Comparison of ENCODE assay signal across 14 cellular contexts in the genomic region with DNA sequence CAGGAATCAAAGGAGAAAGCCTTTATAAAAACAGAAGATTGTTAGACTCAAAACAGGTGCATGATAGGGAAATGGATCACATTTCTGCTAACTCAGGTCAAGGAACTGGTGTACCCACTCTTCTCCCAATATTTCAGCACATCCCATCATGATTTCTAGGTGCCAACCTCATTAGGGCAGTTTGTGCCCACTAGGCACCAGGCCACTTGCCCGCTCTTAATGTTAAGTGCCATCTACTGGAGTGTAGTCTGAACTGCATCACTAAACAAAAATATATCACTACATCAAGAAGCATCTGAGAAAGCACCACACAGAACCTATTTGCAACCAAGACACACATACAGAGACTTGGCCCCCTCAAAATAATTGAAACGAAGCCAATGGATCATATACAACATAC.
DNase-seq lines count a peak whose midpoint lies in the region; ATAC-seq and TF ChIP-seq lines count a peak whose summit lies in the region.
"Had no signal": no experiment of that assay in that cellular context is flagged by ENCODE, and none has a peak within 500 bp of the region (broad histone marks: within the 10 kb centered on the region; RNA-seq: fewer than 3 reads in every experiment).

No MANE protein-coding gene starts in this region.

- H3K14ac ChIP-seq in H9 (ENCODE audit: insufficient read depth, low read length) = no peak overlapping the region

- H2BK5ac ChIP-seq in H9 (ENCODE audit: insufficient read length, low read length) = no peak overlapping the region

- H3K4me1 ChIP-seq in H9 (ENCODE audit: insufficient read depth, low read length) (no peaks in the 10 kb centered on the region), right cardiac atrium (ENCODE audit: control insufficient read depth, insufficient read depth, low read length) (no peaks in the 10 kb centered on the region)
- H3K4me1 ChIP-seq: upper lobe of right lung had no signal

- no peaks in the 10 kb centered on the region; the same call in 1 of the 2 replicates for H3K27me3 Mint-ChIP-seq in H9 (ENCODE audit: low read depth)

- no peak overlapping the region for H3K9ac ChIP-seq in H9 (ENCODE audit: extremely low read depth, insufficient read length, low read length)

- H4K91ac ChIP-seq in H9 (ENCODE audit: insufficient read length, low read depth, low read length) = no peak overlapping the region

- H2AFZ ChIP-seq in H9 (ENCODE audit: low read length) = no peak overlapping the region

- no CpG with 5 or more reads among the region's 2 CpGs for WGBS in H9 (ENCODE audit: extremely low coverage, insufficient read length, low lambda C conversion rate)
- 78% methylated on average over 2 of the region's 2 CpGs for WGBS in right cardiac atrium

- DNase-seq in H9 (no peak), RPMI7951 (ENCODE audit: low read depth) (peak; percentile 3), foreskin melanocyte (peak; percentile 2), NCI-H1105 treated with DMSO at 0.1 percent for 48 hours (lab: John Stamatoyannopoulos, UW) (no peak), right cardiac atrium (no peak)
- DNase-seq: cerebellar nuclear complex, DMS79 treated with DMSO at 0.1 percent for 48 hours, hypothalamus, upper lobe of right lung had no signal

- ATAC-seq in right cardiac atrium (no peak), GM21381 (IDR thresholded peaks at IDR 0.05; ENCODE audit: unreplicated experiment) (no peak), GM19023 (IDR thresholded peaks at IDR 0.05; ENCODE audit: unreplicated experiment) (no peak)
- ATAC-seq: upper lobe of right lung had no signal

- peaks cover 4 to 6% of the 10 kb centered on the region in 2 experiments; a peak in 3 of 4 replicates for H3K4me1 Mint-ChIP-seq in H9

- H3K27ac Mint-ChIP-seq in H9 = no peak overlapping the region

- H3K36me3 Mint-ChIP-seq in H9 (ENCODE audit: insufficient read depth in 1 of 3, low read depth in 3 of 3) = peaks cover 9 to 50% (median 18%) of the 10 kb centered on the region in 3 experiments

- no peak overlapping the region for H4K8ac ChIP-seq in H9 (replicated peaks; ENCODE audit: insufficient read length, low read depth, low read length)

- H3K4me2 ChIP-seq in H9 (ENCODE audit: insufficient read depth, insufficient read length, low read length) = no peak overlapping the region

- H2AK5ac ChIP-seq in H9 (ENCODE audit: insufficient read length, low read length) = no peak overlapping the region

- no peak overlapping the region for H3K27ac ChIP-seq in C4-2B
- H3K27ac ChIP-seq in H9 (ENCODE audit: insufficient read length, low read depth, low read length) = no peak overlapping the region
- no peak overlapping the region for H3K27ac ChIP-seq in right cardiac atrium (ENCODE audit: low read length)
- H3K27ac ChIP-seq: neutrophil, SK-N-MC, upper lobe of right lung had no signal

- H3K4me3 Mint-ChIP-seq in H9 = no peak overlapping the region

- no peak overlapping the region for H4K5ac ChIP-seq in H9 (ENCODE audit: insufficient read length, low read depth, low read length)

- H3K27me3 ChIP-seq in H9 (ENCODE audit: insufficient read depth, low read length) (no peaks in the 10 kb centered on the region), right cardiac atrium (ENCODE audit: control insufficient read depth, insufficient read depth) (no peaks in the 10 kb centered on the region)
- H3K27me3 ChIP-seq: neutrophil, upper lobe of right lung had no signal

- H3K23me2 ChIP-seq in H9 (ENCODE audit: insufficient read length, low read depth, low read length, poor library complexity, severe bottlenecking) = no peaks in the 10 kb centered on the region

- H3K9me3 ChIP-seq in H9 (ENCODE audit: control insufficient read depth, low read depth, low read length) (no peaks in the 10 kb centered on the region), right cardiac atrium (ENCODE audit: control insufficient read depth, low read length) (peaks cover 3% of the 10 kb centered on the region)
- H3K9me3 ChIP-seq: neutrophil, upper lobe of right lung had no signal

- no peaks in the 10 kb centered on the region for H4K20me1 ChIP-seq in H9 (ENCODE audit: control insufficient read depth, insufficient read depth, insufficient read length)

- H2BK20ac ChIP-seq in H9 (ENCODE audit: low read depth, low read length, poor library complexity, severe bottlenecking) = no peak overlapping the region

- no peak overlapping the region for H3K4ac ChIP-seq in H9 (ENCODE audit: low read depth, low read length)

- no peak overlapping the region for H3K56ac ChIP-seq in H9 (ENCODE audit: insufficient read length, low read depth, low read length)

- H3K23ac ChIP-seq in H9 (ENCODE audit: insufficient read length, low read depth, low read length) = no peak overlapping the region

- H2BK15ac ChIP-seq in H9 (ENCODE audit: low read depth, low read length) = no peak overlapping the region

- peaks cover 33 to 43% of the 10 kb centered on the region in 2 experiments for H3K9me3 Mint-ChIP-seq in H9

- no peak overlapping the region for H2BK12ac ChIP-seq in H9 (ENCODE audit: insufficient read length, low read depth, low read length)

- no peaks in the 10 kb centered on the region for H3K79me2 ChIP-seq in H9 (ENCODE audit: insufficient read depth, low read length)

- intact Hi-C loops in right cardiac atrium (cut with DNase I) = no loop called here

- H3K79me1 ChIP-seq in H9 (ENCODE audit: insufficient read depth, low read depth, low read length, poor library complexity, severe bottlenecking) = no peaks in the 10 kb centered on the region

- TF ChIP-seq CTCF in C4-2B (conservative IDR thresholded peaks at IDR 0.05) (peak; percentile 60), H9 (conservative IDR thresholded peaks at IDR 0.05) (peak; percentile 62; the same call in 2 of the 3 replicates)

- H3T11ph ChIP-seq in H9 (ENCODE audit: low read length) = no peak overlapping the region

- no peak overlapping the region for H2BK120ac ChIP-seq in H9 (ENCODE audit: low read depth, low read length, poor library complexity, severe bottlenecking)

- no peak overlapping the region for H3K18ac ChIP-seq in H9 (ENCODE audit: insufficient read length, low read depth, low read length)

- H3K4me3 ChIP-seq in right cardiac atrium (ENCODE audit: low read length) = no peak overlapping the region
- H3K4me3 ChIP-seq: SK-N-MC, upper lobe of right lung had no signal

Comparison
In these comparisons a context has a peak if more than half of its experiments do, and no peak if none do; other contexts are left out.
1. DNase-seq: peak in RPMI7951 (single experiment) and foreskin melanocyte (single experiment); none in H9 (single experiment), NCI-H1105 treated with DMSO at 0.1 percent for 48 hours (single experiment) and right cardiac atrium (0 of 3).